8 cellular contexts compared by ENCODE assay signal in the genomic region with DNA sequence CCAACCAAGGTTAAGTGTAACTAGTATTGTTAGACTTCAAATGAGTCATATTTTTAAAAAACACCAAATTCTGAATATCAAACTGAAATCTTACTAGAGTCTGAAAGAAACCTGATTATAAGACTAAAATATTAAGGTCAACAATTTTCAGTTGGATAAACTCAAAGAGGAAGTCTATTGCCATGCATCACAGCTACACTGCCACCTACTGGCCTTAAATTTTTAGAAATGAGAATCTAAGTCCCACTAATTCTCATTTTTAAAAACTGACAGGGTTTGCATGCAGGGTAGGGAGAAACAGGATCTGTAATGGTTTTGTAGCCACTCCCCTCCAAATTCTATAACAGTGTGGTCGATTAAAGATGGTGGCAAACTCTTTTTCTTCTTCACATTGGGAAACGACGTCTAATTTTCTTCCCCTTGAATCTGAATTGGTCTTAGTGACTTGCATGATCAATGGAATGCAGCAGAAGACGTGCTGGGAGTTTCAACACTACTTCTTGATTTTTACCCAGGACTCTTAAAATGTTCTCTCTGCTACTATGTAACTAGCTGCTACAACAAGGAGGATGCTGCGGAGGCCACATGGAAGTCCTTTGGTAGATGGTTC.
DNase-seq lines count a peak whose midpoint lies in the region; ATAC-seq and TF ChIP-seq lines count a peak whose summit lies in the region.

No MANE protein-coding gene starts in this region.

- H3K4me3 ChIP-seq in heart left ventricle (no peak overlapping the region), Peyer's patch (no peak overlapping the region), fibroblast of the aortic adventitia (ENCODE audit: low read depth, low read length) (no peak overlapping the region), testis (no peak overlapping the region)

- no peak for ATAC-seq in heart left ventricle
- no peak for ATAC-seq in left cardiac atrium
- peak; percentile 64 for ATAC-seq in HG03159 (IDR thresholded peaks at IDR 0.05; ENCODE audit: unreplicated experiment)
- ATAC-seq in GM19397 (IDR thresholded peaks at IDR 0.05; ENCODE audit: unreplicated experiment) = no peak

- DNase-seq in heart left ventricle = no peak
- DNase-seq in left cardiac atrium = no peak
- DNase-seq in Peyer's patch = no peak
- peak; percentile 58 for DNase-seq in fibroblast of the aortic adventitia (ENCODE audit: low read depth)
- peak; percentile 18 for DNase-seq in testis
- no peak for DNase-seq in ecto neural progenitor cell (ENCODE audit: low spot score)

- H3K4me1 ChIP-seq in heart left ventricle = peaks cover 0 to 11% (median 0%) of the 10 kb centered on the region in 12 donors
- no peaks in the 10 kb centered on the region for H3K4me1 ChIP-seq in Peyer's patch
- no peaks in the 10 kb centered on the region for H3K4me1 ChIP-seq in testis

- no peaks in the 10 kb centered on the region for H3K9me3 ChIP-seq in heart left ventricle
- H3K9me3 ChIP-seq in Peyer's patch = no peaks in the 10 kb centered on the region
- no peaks in the 10 kb centered on the region for H3K9me3 ChIP-seq in testis

- intact Hi-C loops in heart left ventricle (cut with DNase I) (loop anchor here in 6 of 10 donors (2.0 to 10.0 kb wide), 4 partner anchors 222 to 676 kb away; no protein-coding TSS in a partner anchor), left cardiac atrium (cut with DNase I) (no loop called here), testis (cut with DNase I; ENCODE audit: low total_unique reads) (no loop called here)

- H3K27me3 ChIP-seq in heart left ventricle (peaks cover 0 to 7% (median 0%) of the 10 kb centered on the region in 9 donors), Peyer's patch (no peaks in the 10 kb centered on the region), testis (no peaks in the 10 kb centered on the region)

- peak; percentile 39 to 77 (median 62) for TF ChIP-seq CTCF in heart left ventricle (IDR thresholded peaks at IDR 0.05)
- TF ChIP-seq CTCF in Peyer's patch (IDR thresholded peaks at IDR 0.05) = peak in 4 of 6 experiments; percentile 58 to 63 (median 58)
- TF ChIP-seq CTCF in fibroblast of the aortic adventitia (IDR thresholded peaks at IDR 0.05; ENCODE audit: insufficient read depth, low read length) = peak; percentile 54
- peak; percentile 23 to 61 (median 34) for TF ChIP-seq CTCF in testis (IDR thresholded peaks at IDR 0.05)

- H3K36me3 ChIP-seq in heart left ventricle (no peaks in the 10 kb centered on the region), Peyer's patch (no peaks in the 10 kb centered on the region), testis (ENCODE audit: low read depth, missing control alignments) (no peaks in the 10 kb centered on the region)

- H3K27ac ChIP-seq in heart left ventricle (no peak overlapping the region), Peyer's patch (no peak overlapping the region), testis (no peak overlapping the region)

- TF ChIP-seq POLR2A in heart left ventricle (IDR thresholded peaks at IDR 0.05) = no peak
- no peak for TF ChIP-seq POLR2A in Peyer's patch (IDR thresholded peaks at IDR 0.05)
- no peak for TF ChIP-seq POLR2A in testis (IDR thresholded peaks at IDR 0.05)

- WGBS in heart left ventricle, 4 donors = 77 to 93% (median 82%) methylated on average over 5 of the region's 5 CpGs
- 85 to 86% methylated on average over 5 of the region's 5 CpGs for WGBS in testis, 2 donors

Comparison
In these comparisons a context has a peak if more than half of its experiments do, and no peak if none do; other contexts are left out.
1. intact Hi-C loops: an anchor here in heart left ventricle (2.0 to 10.0 kb wide); none called in left cardiac atrium and testis.
2. DNase-seq: peak in fibroblast of the aortic adventitia (single experiment) and testis (single experiment); none in heart left ventricle (0 of 5), left cardiac atrium (single experiment), Peyer's patch (0 of 3) and ecto neural progenitor cell (single experiment).
3. Peak in every context shown above with its lines, with median percentiles within 50 percentile points of each other: CTCF ChIP-seq.